Comparison of ENCODE assay signal across 10 cellular contexts in the genomic region with DNA sequence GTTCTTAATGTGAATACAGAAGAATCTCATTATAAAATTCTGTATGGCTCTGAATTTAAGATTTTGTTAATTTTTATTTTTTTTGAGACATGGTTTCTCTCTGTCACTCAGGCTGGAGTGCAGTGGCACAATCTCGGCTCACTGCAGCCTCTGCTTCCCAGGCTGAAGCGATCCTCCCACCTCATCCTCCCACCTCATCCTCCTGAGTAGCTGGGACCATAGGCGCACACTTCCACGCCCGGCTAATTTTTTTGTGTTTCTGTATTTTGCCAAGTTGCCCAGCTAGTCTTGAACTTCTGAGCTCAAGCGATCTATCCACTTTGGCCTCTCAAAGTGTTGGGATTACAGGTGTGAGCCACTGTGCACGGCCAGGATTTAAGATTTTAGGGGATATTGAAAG. TPM values are rescaled to one million over a fixed set of nuclear protein-coding genes. Genes with fewer than 3 reads are reported as not detected.
"Had no signal": no experiment of that assay in that cellular context is flagged by ENCODE, and none has a peak within 500 bp of the region (broad histone marks: within the 10 kb centered on the region; RNA-seq: fewer than 3 reads in every experiment).

No MANE protein-coding gene starts in this region.

- H3K4me3 Mint-ChIP-seq: IgD-negative memory B cell had no signal

- DNase-seq: IMR-90, KBM-7, KG1 had no signal

- H3K27ac ChIP-seq: HL-60, KMS-11 had no signal

- H3K4me1 Mint-ChIP-seq: IgD-negative memory B cell had no signal

- H3K4me3 ChIP-seq: K562 had no signal

- H3K27ac Mint-ChIP-seq: IgD-negative memory B cell had no signal

RNA-seq across cellular contexts. Expression of a gene that starts 14.3 kb away (rescaled TPM):
- total RNA-seq: HepG2, HT-29, HT1080, IMR-90 had no signal
- polyA plus RNA-seq: HepG2, IgD-negative memory B cell, IMR-90, K562 had no signal

RNA-seq across cellular contexts. Expression of a gene that starts 17.5 kb away (rescaled TPM):
- total RNA-seq: HepG2, HT-29, HT1080, IMR-90 had no signal
- polyA plus RNA-seq: HepG2, IgD-negative memory B cell, IMR-90, K562 had no signal
